Comparison of ENCODE assay signal across 10 cellular contexts in the genomic region with DNA sequence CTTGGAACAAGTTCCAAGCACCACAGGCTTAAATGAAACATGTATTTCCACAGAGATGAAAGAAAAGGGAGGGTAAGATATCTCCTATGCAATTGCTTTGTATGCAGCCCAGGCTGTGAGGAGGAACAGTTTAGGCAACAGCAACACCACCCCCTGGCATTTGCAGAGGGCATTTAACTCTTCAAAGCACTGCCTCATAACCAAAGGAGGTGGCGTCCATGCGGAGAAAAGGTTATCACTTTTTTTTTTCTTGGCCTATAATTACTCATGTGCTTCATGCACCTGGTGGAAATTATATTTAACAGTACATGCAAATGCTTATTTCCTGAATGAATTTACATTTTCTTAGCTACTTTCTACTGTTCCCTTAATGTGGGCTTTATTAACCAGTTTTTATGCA.
DNase-seq lines count a peak whose midpoint lies in the region; ATAC-seq and TF ChIP-seq lines count a peak whose summit lies in the region.
"Had no signal": no experiment of that assay in that cellular context is flagged by ENCODE, and none has a peak within 500 bp of the region (broad histone marks: within the 10 kb centered on the region; RNA-seq: fewer than 3 reads in every experiment).

No MANE protein-coding gene starts in this region.

- ATAC-seq in HG02642 (IDR thresholded peaks at IDR 0.05; ENCODE audit: poor library complexity, unreplicated experiment) (peak; percentile 80), omental fat pad (ENCODE audit: low FRiP score) (peak; percentile 33)
- ATAC-seq in stimulated activated effector memory CD8-positive, alpha-beta T cell treated with anti-CD3 and anti-CD28 coated beads, Interleukin-12 subunit alpha, Interleukin-12 subunit beta, amount 100 ng/mL, for 72 hours: no peak
- ATAC-seq: heart right ventricle had no signal

- no peak overlapping the region for H3K4me3 Mint-ChIP-seq in stimulated activated effector memory CD8-positive, alpha-beta T cell treated with anti-CD3 and anti-CD28 coated beads, Interleukin-12 subunit alpha, Interleukin-12 subunit beta, amount 100 ng/mL, for 72 hours
- H3K4me3 Mint-ChIP-seq in activated T-helper 2 cell treated with anti-CD3 and anti-CD28 coated beads, Interferon-gamma antibody, Interleukin-2, Interleukin-4, amounts not matched to agents 10 μg/mL and 5 μg/mL and 100 μg/mL, durations not matched to agents 14 hours and 24 hours and 36 hours (ENCODE audit: low read depth): no peak overlapping the region
- H3K4me3 Mint-ChIP-seq: activated naive CD4-positive, alpha-beta T cell treated with anti-CD3 and anti-CD28 coated beads, Interleukin-2, amount 50 U/mL, for 24 hours had no signal

- H3K27ac Mint-ChIP-seq in stimulated activated effector memory CD8-positive, alpha-beta T cell treated with anti-CD3 and anti-CD28 coated beads, Interleukin-12 subunit alpha, Interleukin-12 subunit beta, amount 100 ng/mL, for 72 hours: no peak overlapping the region
- H3K27ac Mint-ChIP-seq in activated T-helper 2 cell treated with anti-CD3 and anti-CD28 coated beads, Interferon-gamma antibody, Interleukin-2, Interleukin-4, amounts not matched to agents 10 μg/mL and 5 μg/mL and 100 μg/mL, durations not matched to agents 14 hours and 24 hours and 36 hours: no peak overlapping the region
- H3K27ac Mint-ChIP-seq: activated naive CD4-positive, alpha-beta T cell treated with anti-CD3 and anti-CD28 coated beads, Interleukin-2, amount 50 U/mL, for 24 hours had no signal

- peaks cover 16% of the 10 kb centered on the region for H3K4me1 Mint-ChIP-seq in stimulated activated effector memory CD8-positive, alpha-beta T cell treated with anti-CD3 and anti-CD28 coated beads, Interleukin-12 subunit alpha, Interleukin-12 subunit beta, amount 100 ng/mL, for 72 hours
- H3K4me1 Mint-ChIP-seq in activated T-helper 2 cell treated with anti-CD3 and anti-CD28 coated beads, Interferon-gamma antibody, Interleukin-2, Interleukin-4, amounts not matched to agents 10 μg/mL and 5 μg/mL and 100 μg/mL, durations not matched to agents 14 hours and 24 hours and 36 hours (ENCODE audit: low read depth): no peaks in the 10 kb centered on the region

- intact Hi-C loops in activated T-helper 2 cell treated with anti-CD3 and anti-CD28 coated beads, Interferon-gamma antibody, Interleukin-2, Interleukin-4, amounts not matched to agents 10 μg/mL and 5 μg/mL and 100 μg/mL, durations not matched to agents 14 hours and 24 hours and 36 hours (cut with micrococcal nuclease): no loop called here

- H3K36me3 Mint-ChIP-seq in stimulated activated effector memory CD8-positive, alpha-beta T cell treated with anti-CD3 and anti-CD28 coated beads, Interleukin-12 subunit alpha, Interleukin-12 subunit beta, amount 100 ng/mL, for 72 hours: no peaks in the 10 kb centered on the region
- no peaks in the 10 kb centered on the region for H3K36me3 Mint-ChIP-seq in activated T-helper 2 cell treated with anti-CD3 and anti-CD28 coated beads, Interferon-gamma antibody, Interleukin-2, Interleukin-4, amounts not matched to agents 10 μg/mL and 5 μg/mL and 100 μg/mL, durations not matched to agents 14 hours and 24 hours and 36 hours (ENCODE audit: low read depth)

- peaks cover 5% of the 10 kb centered on the region for H3K27me3 Mint-ChIP-seq in activated T-helper 2 cell treated with anti-CD3 and anti-CD28 coated beads, Interferon-gamma antibody, Interleukin-2, Interleukin-4, amounts not matched to agents 10 μg/mL and 5 μg/mL and 100 μg/mL, durations not matched to agents 14 hours and 24 hours and 36 hours (ENCODE audit: low read depth)
- H3K27me3 Mint-ChIP-seq: activated naive CD4-positive, alpha-beta T cell treated with anti-CD3 and anti-CD28 coated beads, Interleukin-2, amount 50 U/mL, for 24 hours had no signal

- TF ChIP-seq CTCF in omental fat pad (IDR thresholded peaks at IDR 0.05): no peak

- peak; percentile 21 for DNase-seq in DMS 273 (lab: John Stamatoyannopoulos, UW; ENCODE audit: unreplicated experiment)
- no peak for DNase-seq in DMS 273 treated with DMSO at 0.1 percent for 48 hours (lab: John Stamatoyannopoulos, UW)
- peak; percentile 98 for DNase-seq in NAMALWA (ENCODE audit: low spot score)
- no peak for DNase-seq in omental fat pad (ENCODE audit: low spot score)
- DNase-seq in stimulated activated effector memory CD8-positive, alpha-beta T cell treated with anti-CD3 and anti-CD28 coated beads, Interleukin-12 subunit alpha, Interleukin-12 subunit beta, amount 100 ng/mL, for 72 hours (ENCODE audit: low spot score in 2 of 2): no peak
- no peak for DNase-seq in activated T-cell treated with anti-CD3 and anti-CD28 coated beads, Interleukin-2, amount 50 U/mL, for 48 hours
- DNase-seq in activated T-helper 2 cell treated with anti-CD3 and anti-CD28 coated beads, Interferon-gamma antibody, Interleukin-2, Interleukin-4, amounts not matched to agents 10 μg/mL and 5 μg/mL and 100 μg/mL, durations not matched to agents 14 hours and 24 hours and 36 hours (ENCODE audit: low spot score): no peak
- DNase-seq: heart right ventricle had no signal

- no peaks in the 10 kb centered on the region for H3K9me3 Mint-ChIP-seq in stimulated activated effector memory CD8-positive, alpha-beta T cell treated with anti-CD3 and anti-CD28 coated beads, Interleukin-12 subunit alpha, Interleukin-12 subunit beta, amount 100 ng/mL, for 72 hours
- H3K9me3 Mint-ChIP-seq in activated T-helper 2 cell treated with anti-CD3 and anti-CD28 coated beads, Interferon-gamma antibody, Interleukin-2, Interleukin-4, amounts not matched to agents 10 μg/mL and 5 μg/mL and 100 μg/mL, durations not matched to agents 14 hours and 24 hours and 36 hours: no peaks in the 10 kb centered on the region
- H3K9me3 Mint-ChIP-seq: activated naive CD4-positive, alpha-beta T cell treated with anti-CD3 and anti-CD28 coated beads, Interleukin-2, amount 50 U/mL, for 24 hours had no signal

Comparison
In these comparisons a context has a peak if more than half of its experiments do, and no peak if none do; other contexts are left out.
1. DNase-seq: peak in DMS 273 (single experiment) and NAMALWA (single experiment); none in DMS 273 treated with DMSO at 0.1 percent for 48 hours (single experiment), omental fat pad (single experiment), stimulated activated effector memory CD8-positive, alpha-beta T cell treated with anti-CD3 and anti-CD28 coated beads, Interleukin-12 subunit alpha, Interleukin-12 subunit beta, amount 100 ng/mL, for 72 hours (0 of 2), activated T-cell treated with anti-CD3 and anti-CD28 coated beads, Interleukin-2, amount 50 U/mL, for 48 hours (0 of 2) and activated T-helper 2 cell treated with anti-CD3 and anti-CD28 coated beads, Interferon-gamma antibody, Interleukin-2, Interleukin-4, amounts not matched to agents 10 μg/mL and 5 μg/mL and 100 μg/mL, durations not matched to agents 14 hours and 24 hours and 36 hours (single experiment).